Comparison of ENCODE assay signal across 11 cellular contexts in the genomic region with DNA sequence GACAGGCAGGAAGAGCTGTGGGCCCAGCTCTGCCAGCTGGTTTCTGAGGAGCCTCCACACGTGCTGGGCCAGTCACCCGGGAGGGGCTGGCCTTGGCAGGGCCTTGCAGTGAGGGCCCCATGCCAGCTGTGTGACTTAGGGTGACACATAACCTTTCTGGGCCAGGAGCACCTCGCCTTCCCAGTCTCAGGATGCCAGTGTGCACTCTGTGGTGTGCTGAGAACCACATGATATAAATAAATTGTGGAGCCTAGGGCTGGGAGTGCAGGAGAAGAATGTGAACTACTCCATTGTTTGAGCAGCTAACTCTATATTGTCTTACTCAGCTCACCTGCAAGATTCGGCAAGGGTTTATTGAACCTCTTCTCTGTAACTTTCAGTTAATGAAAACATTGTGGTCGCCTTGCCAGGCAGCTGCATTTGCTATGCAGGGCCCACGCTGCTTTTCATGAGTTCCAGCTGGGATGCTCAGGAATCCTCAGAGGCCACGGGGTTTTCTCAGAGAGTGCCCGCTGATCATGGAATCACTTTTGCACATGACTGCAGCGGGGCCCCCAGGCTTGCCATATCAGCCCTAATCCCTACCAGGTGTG.
DNase-seq lines count a peak whose midpoint lies in the region; ATAC-seq and TF ChIP-seq lines count a peak whose summit lies in the region.
"Had no signal": no experiment of that assay in that cellular context is flagged by ENCODE, and none has a peak within 500 bp of the region (broad histone marks: within the 10 kb centered on the region; RNA-seq: fewer than 3 reads in every experiment).

No MANE protein-coding gene starts in this region.

- peaks cover 0 to 5% (median 0%) of the 10 kb centered on the region in 3 donors for H3K9me3 ChIP-seq in gastroesophageal sphincter
- no peaks in the 10 kb centered on the region for H3K9me3 ChIP-seq in testis
- H3K9me3 ChIP-seq: Caco-2 had no signal

- peak overlapping the region in 3 of 4 donors; percentile 17 to 46 (median 37) for H3K27ac ChIP-seq in gastroesophageal sphincter
- no peak overlapping the region for H3K27ac ChIP-seq in testis

- peak; percentile 43 for DNase-seq in activated CD4-positive, alpha-beta T cell treated with anti-CD3 and anti-CD28 coated beads for 48 hours
- no peak for DNase-seq in activated CD4-positive, alpha-beta T cell treated with anti-CD3 and anti-CD28 coated beads for 4 hours
- peak; percentile 71 for DNase-seq in T1000 (lab: John Stamatoyannopoulos, UW)
- peak; percentile 29 for DNase-seq in testis
- DNase-seq in HEK293T (ENCODE audit: extremely low spot score) = no peak
- DNase-seq: activated T-cell treated with anti-CD3 and anti-CD28 coated beads for 4 hours, Caco-2, NCI-H345 had no signal

- POLR2A ChIA-PET in HEK293T (lab: Yijun Ruan, JAX) = no interaction called here

- no peak for TF ChIP-seq EP300 in gastroesophageal sphincter (IDR thresholded peaks at IDR 0.05)

- H3K27me3 ChIP-seq in gastroesophageal sphincter (no peaks in the 10 kb centered on the region), testis (no peaks in the 10 kb centered on the region)

- peak; percentile 67 for ATAC-seq in gastroesophageal sphincter
- no peak for ATAC-seq in GM18517 (IDR thresholded peaks at IDR 0.05; ENCODE audit: unreplicated experiment)
- no peak for ATAC-seq in HG02852 (IDR thresholded peaks at IDR 0.05; ENCODE audit: unreplicated experiment)

- TF ChIP-seq CTCF in gastroesophageal sphincter (IDR thresholded peaks at IDR 0.05) (no peak), testis (IDR thresholded peaks at IDR 0.05) (no peak)

- CTCF ChIA-PET in HEK293T (lab: Yijun Ruan, JAX) = no interaction called here

- H3K4me3 ChIP-seq in gastroesophageal sphincter = no peak overlapping the region
- H3K4me3 ChIP-seq in testis = no peak overlapping the region

- TF ChIP-seq POLR2A in gastroesophageal sphincter (IDR thresholded peaks at IDR 0.05) (no peak), testis (IDR thresholded peaks at IDR 0.05) (no peak)

- H3K36me3 ChIP-seq in gastroesophageal sphincter (no peaks in the 10 kb centered on the region), testis (ENCODE audit: low read depth, missing control alignments) (no peaks in the 10 kb centered on the region)

- 44 to 65% methylated on average over 2 to 5 of the region's 9 CpGs for WGBS in gastroesophageal sphincter (ENCODE audit: low coverage in 1 of 2), 2 donors
- 62 to 69% methylated on average over 6 to 9 of the region's 9 CpGs for WGBS in testis, 2 donors

- H3K4me1 ChIP-seq in gastroesophageal sphincter (peaks cover 2 to 46% (median 18%) of the 10 kb centered on the region in 3 donors), testis (peaks cover 15% of the 10 kb centered on the region)
- H3K4me1 ChIP-seq: Caco-2 had no signal

- intact Hi-C loops in testis (cut with DNase I; ENCODE audit: low total_unique reads) = no loop called here

TF ChIP-seq in HEK293T, 16 proteins besides CTCF, POLR2A, EP300 and RAD21:
- TF ChIP-seq SUZ12 (IDR thresholded peaks at IDR 0.05) (no peak), ELF4 (IDR thresholded peaks at IDR 0.05) (no peak), ARNT (IDR thresholded peaks at IDR 0.05) (no peak), NFRKB (IDR thresholded peaks at IDR 0.05) (no peak), CTBP1 (IDR thresholded peaks at IDR 0.05; ENCODE audit: borderline replicate concordance) (no peak), FOXK2 (IDR thresholded peaks at IDR 0.05) (no peak), SP1 (IDR thresholded peaks at IDR 0.05) (no peak), FOXM1 (IDR thresholded peaks at IDR 0.05; ENCODE audit: borderline replicate concordance) (no peak), FOXA1 (IDR thresholded peaks at IDR 0.05) (no peak), L3MBTL2 (conservative IDR thresholded peaks at IDR 0.05) (no peak), PKNOX1 (IDR thresholded peaks at IDR 0.05) (no peak), LEF1 (IDR thresholded peaks at IDR 0.05; ENCODE audit: borderline replicate concordance) (no peak), BHLHE40 (IDR thresholded peaks at IDR 0.05; ENCODE audit: borderline replicate concordance) (no peak), TARDBP (IDR thresholded peaks at IDR 0.05) (no peak), ZNF384 (IDR thresholded peaks at IDR 0.05) (no peak), HDGF (IDR thresholded peaks at IDR 0.05; ENCODE audit: borderline replicate concordance) (no peak)

Comparison
In these comparisons a context has a peak if more than half of its experiments do, and no peak if none do; other contexts are left out.
1. DNase-seq: peak in activated CD4-positive, alpha-beta T cell treated with anti-CD3 and anti-CD28 coated beads for 48 hours (single experiment), T1000 (single experiment) and testis (single experiment); none in activated CD4-positive, alpha-beta T cell treated with anti-CD3 and anti-CD28 coated beads for 4 hours (0 of 2) and HEK293T (single experiment).
2. H3K27ac ChIP-seq: peak in gastroesophageal sphincter (3 of 4); none in testis (0 of 2).